Comparison of ENCODE assay signal across 15 cellular contexts in genomic region chr4:40177591-40177990, GRCh38. TPM values are rescaled to one million over a fixed set of nuclear protein-coding genes. Genes with fewer than 3 reads are reported as not detected.
"Had no signal": no experiment of that assay in that cellular context is flagged by ENCODE, and none has a peak within 500 bp of the region (broad histone marks: within the 10 kb centered on the region; RNA-seq: fewer than 3 reads in every experiment).

No MANE protein-coding gene starts in this region.

- H3K27ac ChIP-seq: ascending aorta, upper lobe of right lung, WERI-Rb-1 had no signal

- H3K36me3 Mint-ChIP-seq: activated CD4-positive, alpha-beta memory T cell treated with anti-CD3 and anti-CD28 coated beads for 36 hours; naive B cell had no signal

- FAIRE-seq: bronchial epithelial cell had no signal

- DNase-seq: activated CD4-positive, alpha-beta memory T cell treated with anti-CD3 and anti-CD28 coated beads for 36 hours; activated naive CD4-positive, alpha-beta T cell treated with anti-CD3 and anti-CD28 coated beads for 36 hours; activated T-cell treated with anti-CD3 and anti-CD28 coated beads for 4 hours; cerebellar nuclear complex; cortex of kidney; left ventricle myocardium superior; mucosa of descending colon; naive B cell; nucleus accumbens; stimulated activated naive CD4-positive, alpha-beta T cell; upper lobe of right lung; WERI-Rb-1 had no signal

- H3K9me3 Mint-ChIP-seq: activated CD4-positive, alpha-beta memory T cell treated with anti-CD3 and anti-CD28 coated beads for 36 hours; activated naive CD4-positive, alpha-beta T cell treated with anti-CD3 and anti-CD28 coated beads for 36 hours; naive B cell had no signal

- H3K4me3 Mint-ChIP-seq: activated CD4-positive, alpha-beta memory T cell treated with anti-CD3 and anti-CD28 coated beads for 36 hours; activated naive CD4-positive, alpha-beta T cell treated with anti-CD3 and anti-CD28 coated beads for 36 hours had no signal

- H3K4me1 ChIP-seq: ascending aorta, upper lobe of right lung had no signal

- H3K27ac Mint-ChIP-seq: activated CD4-positive, alpha-beta memory T cell treated with anti-CD3 and anti-CD28 coated beads for 36 hours; activated naive CD4-positive, alpha-beta T cell treated with anti-CD3 and anti-CD28 coated beads for 36 hours had no signal

- H3K27me3 Mint-ChIP-seq: activated CD4-positive, alpha-beta memory T cell treated with anti-CD3 and anti-CD28 coated beads for 36 hours; naive B cell had no signal

- H3K9me3 ChIP-seq: ascending aorta, mucosa of descending colon, upper lobe of right lung had no signal

- H3K27me3 ChIP-seq: ascending aorta, upper lobe of right lung had no signal

- H3K4me3 ChIP-seq: ascending aorta, mucosa of descending colon, upper lobe of right lung had no signal

- ATAC-seq: esophagus mucosa, left ventricle myocardium superior, mucosa of descending colon, upper lobe of right lung had no signal

- H3K36me3 ChIP-seq: ascending aorta, upper lobe of right lung, WERI-Rb-1 had no signal

RNA-seq across cellular contexts. Expression of gene RHOH, which starts 19.2 kb away (rescaled TPM):
- total RNA-seq: ascending aorta had no signal
